10 cellular contexts compared by ENCODE assay signal in genomic region chr21:45532826-45533730, GRCh38. TPM values are rescaled to one million over a fixed set of nuclear protein-coding genes. Genes with fewer than 3 reads are reported as not detected.
DNase-seq lines count a peak whose midpoint lies in the region; ATAC-seq lines count a peak whose summit lies in the region.
"Had no signal": no experiment of that assay in that cellular context is flagged by ENCODE, and none has a peak within 500 bp of the region (broad histone marks: within the 10 kb centered on the region; RNA-seq: fewer than 3 reads in every experiment).

No MANE protein-coding gene starts in this region.

- H3K4me3 Mint-ChIP-seq in CD4-positive, alpha-beta memory T cell, result peak overlapping the region in 6 of 8 donors; percentile 10 to 67 (median 60)
- H3K4me3 Mint-ChIP-seq in naive thymus-derived CD4-positive, alpha-beta T cell, result peak overlapping the region; percentile 49 to 81 (median 70)

- no peak overlapping the region for H3K4me3 ChIP-seq in CD4-positive, alpha-beta memory T cell (ENCODE audit: low read length in 2 of 2)
- no peak overlapping the region for H3K4me3 ChIP-seq in naive thymus-derived CD4-positive, alpha-beta T cell (ENCODE audit: low read length)

- H3K36me3 Mint-ChIP-seq in CD4-positive, alpha-beta memory T cell, result peaks cover 3 to 8% of the 10 kb centered on the region in 2 donors
- peaks cover 0 to 8% (median 0%) of the 10 kb centered on the region in 5 donors for H3K36me3 Mint-ChIP-seq in naive thymus-derived CD4-positive, alpha-beta T cell

- peak in 1 of 5 donors; percentile 34 for DNase-seq in CD4-positive, alpha-beta memory T cell
- DNase-seq in NOMO-1 treated with DMSO at 0.1 percent for 48 hours (lab: John Stamatoyannopoulos, UW; ENCODE audit: unreplicated experiment) (peak; percentile 24), NCI-H524 (lab: John Stamatoyannopoulos, UW) (no peak), NCI-H128 (lab: John Stamatoyannopoulos, UW; ENCODE audit: unreplicated experiment) (no peak)
- no peak for DNase-seq in naive thymus-derived CD4-positive, alpha-beta T cell
- DNase-seq: DMS79 treated with DMSO at 0.1 percent for 48 hours; effector memory CD4-positive, alpha-beta T cell had no signal

- peak overlapping the region; percentile 15 for H3K27ac ChIP-seq in CD4-positive, alpha-beta memory T cell (ENCODE audit: low read depth, low read length)
- peak overlapping the region; percentile 4 for H3K27ac ChIP-seq in cingulate gyrus (ENCODE audit: low read depth, low read length)
- H3K27ac ChIP-seq in naive thymus-derived CD4-positive, alpha-beta T cell (ENCODE audit: low read depth, low read length), result peak overlapping the region; percentile 63

- H3K4me1 ChIP-seq in CD4-positive, alpha-beta memory T cell (ENCODE audit: insufficient read depth, low read length), result peaks cover 14% of the 10 kb centered on the region
- H3K4me1 ChIP-seq in naive thymus-derived CD4-positive, alpha-beta T cell (ENCODE audit: control insufficient read depth in 2 of 2, insufficient read depth in 2 of 2, low read length in 2 of 2), result peaks cover 8 to 12% of the 10 kb centered on the region in 2 donors

- ATAC-seq in naive thymus-derived CD4-positive, alpha-beta T cell, result peak; percentile 38
- ATAC-seq in HG02610 (IDR thresholded peaks at IDR 0.05; ENCODE audit: unreplicated experiment) (no peak), HG03159 (IDR thresholded peaks at IDR 0.05; ENCODE audit: unreplicated experiment) (no peak)

- no peaks in the 10 kb centered on the region for H3K9me3 ChIP-seq in CD4-positive, alpha-beta memory T cell (ENCODE audit: control insufficient read depth in 1 of 2, low read length in 2 of 2)
- H3K9me3 ChIP-seq in naive thymus-derived CD4-positive, alpha-beta T cell (ENCODE audit: control insufficient read depth in 2 of 3, low read length in 3 of 3), result no peaks in the 10 kb centered on the region

- CTCF ChIA-PET in CD4-positive, alpha-beta memory T cell (lab: Charles Lee; ENCODE audit: partially characterized antibody), result no interaction called here
- CTCF ChIA-PET in naive thymus-derived CD4-positive, alpha-beta T cell (lab: Charles Lee), result no interaction called here

- peaks cover 10% of the 10 kb centered on the region for H3K36me3 ChIP-seq in CD4-positive, alpha-beta memory T cell (ENCODE audit: insufficient read depth, low read length)
- peaks cover 0 to 38% (median 0%) of the 10 kb centered on the region in 3 experiments for H3K36me3 ChIP-seq in naive thymus-derived CD4-positive, alpha-beta T cell (ENCODE audit: control insufficient read depth in 2 of 3, insufficient read depth in 3 of 3, low read length in 3 of 3)

- H3K4me1 Mint-ChIP-seq in CD4-positive, alpha-beta memory T cell, result peaks cover 3 to 18% (median 12%) of the 10 kb centered on the region in 4 donors
- peaks cover 9 to 20% (median 14%) of the 10 kb centered on the region in 7 donors for H3K4me1 Mint-ChIP-seq in naive thymus-derived CD4-positive, alpha-beta T cell

- intact Hi-C loops in CD4-positive, alpha-beta memory T cell (cut with micrococcal nuclease), result no loop called here
- intact Hi-C loops in naive thymus-derived CD4-positive, alpha-beta T cell (cut with micrococcal nuclease), result no loop called here

- POLR2A ChIA-PET in CD4-positive, alpha-beta memory T cell (lab: Charles Lee; ENCODE audit: partially characterized antibody), result no interaction called here
- POLR2A ChIA-PET in naive thymus-derived CD4-positive, alpha-beta T cell (lab: Charles Lee), result no interaction called here

- H3K27me3 ChIP-seq in CD4-positive, alpha-beta memory T cell (ENCODE audit: insufficient read depth, low read length), result no peaks in the 10 kb centered on the region
- no peaks in the 10 kb centered on the region for H3K27me3 ChIP-seq in naive thymus-derived CD4-positive, alpha-beta T cell (ENCODE audit: control insufficient read depth in 2 of 2, insufficient read depth in 2 of 2, low read length in 2 of 2)

- H3K27ac Mint-ChIP-seq in CD4-positive, alpha-beta memory T cell, result peak overlapping the region; percentile 47 to 89 (median 86)
- H3K27ac Mint-ChIP-seq in naive thymus-derived CD4-positive, alpha-beta T cell, result peak overlapping the region; percentile 77 to 93 (median 88)

- no peaks in the 10 kb centered on the region for H3K27me3 Mint-ChIP-seq in CD4-positive, alpha-beta memory T cell
- no peaks in the 10 kb centered on the region for H3K27me3 Mint-ChIP-seq in naive thymus-derived CD4-positive, alpha-beta T cell

- H3K9me3 Mint-ChIP-seq in CD4-positive, alpha-beta memory T cell, result no peaks in the 10 kb centered on the region
- H3K9me3 Mint-ChIP-seq in naive thymus-derived CD4-positive, alpha-beta T cell, result no peaks in the 10 kb centered on the region

RNA-seq across cellular contexts. Expression of gene SLC19A1, which starts 9.2 kb away (rescaled TPM):
- total RNA-seq in CD4-positive, alpha-beta memory T cell, result 1 to 10 TPM; 8.0 to 9.8 TPM
- 1 to 10 TPM; 7.4 to 8.5 TPM for polyA plus RNA-seq in CD4-positive, alpha-beta memory T cell
- 10 to 100 TPM; 10.5 to 49.1 (median 21.6) TPM for total RNA-seq in naive thymus-derived CD4-positive, alpha-beta T cell
- polyA plus RNA-seq in naive thymus-derived CD4-positive, alpha-beta T cell, result 10 to 100 TPM; 11.7 to 15.6 TPM

Comparison
In these comparisons a context has a peak if more than half of its experiments do, and no peak if none do; other contexts are left out.
1. H3K27ac ChIP-seq: peak in every context shown above with its lines; median percentile 63 in naive thymus-derived CD4-positive, alpha-beta T cell; 15 in CD4-positive, alpha-beta memory T cell; 4 in cingulate gyrus.